In the genomic region with DNA sequence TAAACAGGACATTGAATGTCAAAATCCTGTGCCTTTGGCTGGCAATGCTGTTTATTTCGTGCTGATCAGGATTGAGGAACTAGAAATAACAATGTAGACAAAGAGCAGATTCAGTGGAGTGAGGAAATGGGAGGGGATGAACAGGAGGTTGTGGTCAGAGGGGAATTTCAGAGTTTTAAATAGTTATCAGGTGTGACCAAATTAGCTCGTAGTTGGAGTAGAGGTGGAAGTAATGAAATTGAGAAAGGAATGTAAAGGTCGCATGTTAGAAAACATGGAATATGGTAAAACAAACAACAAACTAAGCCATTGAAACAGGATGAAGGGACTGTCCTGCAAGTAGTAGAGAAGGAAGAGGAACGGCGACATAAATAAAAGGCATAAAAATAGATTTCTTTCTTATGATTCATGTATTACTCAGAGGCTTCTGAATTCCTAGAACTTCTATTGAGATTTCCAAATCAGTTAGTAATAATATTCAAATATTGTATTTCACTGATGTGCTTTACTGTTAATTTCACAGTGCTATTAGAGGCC, we compare ENCODE assay signal across 8 cellular contexts. TPM values are rescaled to one million over a fixed set of nuclear protein-coding genes. Genes with fewer than 3 reads are reported as not detected.
DNase-seq lines count a peak whose midpoint lies in the region; ATAC-seq and TF ChIP-seq lines count a peak whose summit lies in the region.

No MANE protein-coding gene starts in this region.

- H3K9ac ChIP-seq in skeletal muscle tissue (ENCODE audit: low read depth in 1 of 3, low read length in 3 of 3), result no peak overlapping the region

- no peak for ATAC-seq in activated T-cell treated with anti-CD3 and anti-CD28 coated beads, Interleukin-2, amount 50 U/mL, for 72 hours (replicated peaks in 1 of 2)

- H3K4me1 ChIP-seq in skeletal muscle tissue (ENCODE audit: control insufficient read depth in 3 of 3, insufficient read depth in 3 of 3, low read length in 3 of 3), result peaks cover 0 to 3% (median 0%) of the 10 kb centered on the region in 3 donors

- H3K9me3 Mint-ChIP-seq in activated T-cell treated with anti-CD3 and anti-CD28 coated beads, Interleukin-2, amount 50 U/mL, for 72 hours, result no peaks in the 10 kb centered on the region
- H3K9me3 Mint-ChIP-seq in chondrocyte (ENCODE audit: low read depth), result peaks cover 9% of the 10 kb centered on the region

- H3K36me3 ChIP-seq in skeletal muscle tissue (ENCODE audit: control insufficient read depth in 3 of 3, insufficient read depth in 3 of 3, low read length in 3 of 3), result no peaks in the 10 kb centered on the region

- peak overlapping the region; percentile 10 to 36 for H3K4me3 Mint-ChIP-seq in activated T-cell treated with anti-CD3 and anti-CD28 coated beads, Interleukin-2, amount 50 U/mL, for 72 hours
- peak overlapping the region; percentile 31 for H3K4me3 Mint-ChIP-seq in chondrocyte (ENCODE audit: unreplicated experiment)

- H3K27ac Mint-ChIP-seq in activated T-cell treated with anti-CD3 and anti-CD28 coated beads, Interleukin-2, amount 50 U/mL, for 72 hours, result no peak overlapping the region
- peak overlapping the region; percentile 90 for H3K27ac Mint-ChIP-seq in chondrocyte (ENCODE audit: unreplicated experiment)

- no peaks in the 10 kb centered on the region for H3K27me3 ChIP-seq in skeletal muscle tissue (ENCODE audit: control insufficient read depth in 3 of 3, insufficient read depth in 3 of 3, low read length in 3 of 3)

- H3K4me3 ChIP-seq in skeletal muscle tissue (ENCODE audit: low read length in 3 of 3), result no peak overlapping the region

- no peaks in the 10 kb centered on the region for H3K9me3 ChIP-seq in skeletal muscle tissue (ENCODE audit: control insufficient read depth in 3 of 3, low read length in 3 of 3)

- peak overlapping the region; percentile 47 for H3K27ac ChIP-seq in skeletal muscle tissue (ENCODE audit: low read depth, low read length)

- TF ChIP-seq CTCF in chondrocyte (IDR thresholded peaks at IDR 0.05), result no peak

- no peaks in the 10 kb centered on the region for H3K27me3 Mint-ChIP-seq in activated T-cell treated with anti-CD3 and anti-CD28 coated beads, Interleukin-2, amount 50 U/mL, for 72 hours (ENCODE audit: low read depth)
- no peaks in the 10 kb centered on the region for H3K27me3 Mint-ChIP-seq in chondrocyte (ENCODE audit: low read depth)

- in situ Hi-C loops in ACHN (cut with HindIII; ENCODE audit: low pct_ligation_motif_present, low pct_unique_long_range_greater_than_20kb, low sequenced_read_pairs), result no loop called here

- no peaks in the 10 kb centered on the region for H3K36me3 Mint-ChIP-seq in activated T-cell treated with anti-CD3 and anti-CD28 coated beads, Interleukin-2, amount 50 U/mL, for 72 hours (ENCODE audit: insufficient read depth in 2 of 2)
- H3K36me3 Mint-ChIP-seq in chondrocyte (ENCODE audit: low read depth), result no peaks in the 10 kb centered on the region

- peaks cover 19% of the 10 kb centered on the region for H3K4me1 Mint-ChIP-seq in activated T-cell treated with anti-CD3 and anti-CD28 coated beads, Interleukin-2, amount 50 U/mL, for 72 hours (ENCODE audit: low read depth)
- peaks cover 34% of the 10 kb centered on the region for H3K4me1 Mint-ChIP-seq in chondrocyte (ENCODE audit: low read depth)

- no peak for DNase-seq in activated T-cell treated with anti-CD3 and anti-CD28 coated beads, Interleukin-2, amount 50 U/mL, for 72 hours
- DNase-seq in activated T-cell treated with anti-CD3 and anti-CD28 coated beads, Interleukin-2, amount 50 U/mL, for 1 hour, result no peak
- peak; percentile 49 for DNase-seq in M059J (ENCODE audit: low read depth)
- DNase-seq in chondrocyte (ENCODE audit: low spot score), result no peak
- no peak for DNase-seq in middle frontal gyrus (ENCODE audit: extremely low spot score, low spot score)
- DNase-seq in ACHN, result no peak
- no peak for DNase-seq in HUDEP-2 (lab: John Stamatoyannopoulos, UW; ENCODE audit: unreplicated experiment in 76 of 76)

RNA-seq across cellular contexts. Expression of a gene that starts 9.5 kb away (rescaled TPM):
- 10 to 100 TPM in 1 of 2 donors, 1 to 10 TPM in 1; 9.4 to 12.4 TPM for total RNA-seq in activated T-cell treated with anti-CD3 and anti-CD28 coated beads, Interleukin-2, amount 50 U/mL, for 72 hours
- total RNA-seq in M059J (2014; rRNA removed; shearing (Covaris generic)), result 9.2 and 14.1 TPM in 2 replicates
- total RNA-seq in chondrocyte (25.1 to 29.6 TPM (median 28.2 TPM) in 3 replicates), skeletal muscle tissue (16.7 TPM)
